8 cellular contexts compared by ENCODE assay signal in the genomic region with DNA sequence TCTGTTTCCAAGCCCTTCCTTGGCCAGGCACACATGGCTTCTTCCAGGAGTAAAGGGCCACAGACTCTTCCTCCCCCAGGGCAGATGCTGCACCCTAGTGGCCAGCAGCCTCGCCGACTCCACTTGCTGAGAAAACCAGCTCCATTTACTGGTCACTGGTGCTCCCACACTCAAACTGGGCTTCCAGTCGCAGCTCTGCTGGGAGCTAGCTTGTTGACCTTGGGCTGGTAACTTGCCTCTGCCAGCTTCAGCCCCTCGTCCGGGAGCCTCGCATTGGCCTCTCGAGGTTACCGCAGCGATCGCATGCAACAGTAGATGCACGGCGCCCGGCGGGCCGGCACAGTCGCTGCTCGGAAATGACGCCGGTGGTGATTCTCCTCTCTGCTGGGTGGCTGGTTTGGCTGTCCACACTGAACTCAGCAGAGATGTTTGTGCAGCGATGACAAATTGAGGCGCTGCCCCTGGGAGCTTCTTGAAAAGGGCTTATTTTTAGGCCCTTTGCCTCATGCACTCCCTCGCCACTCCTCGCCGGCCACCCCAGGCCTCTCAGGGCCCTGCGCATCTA.
DNase-seq lines count a peak whose midpoint lies in the region; ATAC-seq and TF ChIP-seq lines count a peak whose summit lies in the region.

No MANE protein-coding gene starts in this region.

- TF ChIP-seq POLR2A in prostate gland (IDR thresholded peaks at IDR 0.05) = no peak

- peak; percentile 56 for DNase-seq in NCI-H82 (lab: John Stamatoyannopoulos, UW)
- no peak for DNase-seq in NCI-H82 treated with DMSO at 0.1 percent for 48 hours (lab: John Stamatoyannopoulos, UW; ENCODE audit: unreplicated experiment)
- DNase-seq in MV-4-11 (lab: John Stamatoyannopoulos, UW) = peak; percentile 47
- peak; percentile 57 for DNase-seq in activated T-cell treated with anti-CD3 and anti-CD28 coated beads, Interleukin-2, amount 50 U/mL, for 1 hour
- peak; percentile 34 for DNase-seq in fibroblast of the conjunctiva (ENCODE audit: low read depth)
- peak; percentile 62 for DNase-seq in prostate gland (ENCODE audit: low spot score)
- DNase-seq in epidermal melanocyte (ENCODE audit: insufficient read length, low spot score) = no peak

- H3K27me3 ChIP-seq in prostate gland (replicated peaks; ENCODE audit: insufficient read depth) = no peaks in the 10 kb centered on the region

- no peak overlapping the region for H3K4me3 ChIP-seq in prostate gland

- TF ChIP-seq CTCF in prostate gland (IDR thresholded peaks at IDR 0.05) = peak in 3 of 4 experiments; percentile 53 to 78 (median 70)

- 91% methylated on average over 25 of the region's 25 CpGs for WGBS in prostate gland

- H3K4me1 ChIP-seq in prostate gland (replicated peaks) = peaks cover 7% of the 10 kb centered on the region

- H3K36me3 ChIP-seq in prostate gland = no peaks in the 10 kb centered on the region

- H3K9me3 ChIP-seq in prostate gland = no peaks in the 10 kb centered on the region

- intact Hi-C loops in prostate gland (cut with DNase I) = no loop called here

- H3K27ac ChIP-seq in prostate gland = peak overlapping the region in 1 of 2 donors; percentile 41

- no peak for ATAC-seq in HG03460 (IDR thresholded peaks at IDR 0.05; ENCODE audit: unreplicated experiment)

Comparison
In these comparisons a context has a peak if more than half of its experiments do, and no peak if none do; other contexts are left out.
1. DNase-seq: peak in NCI-H82 (single experiment), MV-4-11 (single experiment), activated T-cell treated with anti-CD3 and anti-CD28 coated beads, Interleukin-2, amount 50 U/mL, for 1 hour (single experiment), fibroblast of the conjunctiva (single experiment) and prostate gland (single experiment); none in NCI-H82 treated with DMSO at 0.1 percent for 48 hours (single experiment) and epidermal melanocyte (single experiment).